In genomic region chr5:134133213-134133994, GRCh38 we compare ENCODE assay signal across 12 cellular contexts. TPM values are rescaled to one million over a fixed set of nuclear protein-coding genes. Genes with fewer than 3 reads are reported as not detected.
DNase-seq lines count a peak whose midpoint lies in the region; ATAC-seq and TF ChIP-seq lines count a peak whose summit lies in the region.
"Had no signal": no experiment of that assay in that cellular context is flagged by ENCODE, and none has a peak within 500 bp of the region (broad histone marks: within the 10 kb centered on the region; RNA-seq: fewer than 3 reads in every experiment).

No MANE protein-coding gene starts in this region.

- no peak for TF ChIP-seq CTCF in breast epithelium (IDR thresholded peaks at IDR 0.05)
- TF ChIP-seq CTCF in mammary epithelial cell (conservative IDR thresholded peaks at IDR 0.05 in 1 of 2, IDR thresholded peaks at IDR 0.05 in 1 of 2; ENCODE audit: extremely low read depth in 1 of 2, insufficient read depth in 1 of 2, low read depth in 1 of 2, low read length in 2 of 2) = no peak
- TF ChIP-seq CTCF in left lung (IDR thresholded peaks at IDR 0.05) = no peak
- no peak for TF ChIP-seq CTCF in tibial artery (IDR thresholded peaks at IDR 0.05)

- peak overlapping the region; percentile 55 for H3K4me3 Mint-ChIP-seq in activated CD8-positive, alpha-beta T cell treated with anti-CD3 and anti-CD28 coated beads, Interleukin-2, amount 10 ng/mL, durations not matched to agents 7 days and 5 days
- H3K4me3 Mint-ChIP-seq: GM23338 had no signal

- peaks cover 4% of the 10 kb centered on the region for H3K79me2 ChIP-seq in mammary epithelial cell (ENCODE audit: insufficient read depth, low read length)

- H3K4me1 ChIP-seq in breast epithelium (peaks cover under 1 to 14% of the 10 kb centered on the region in 2 donors), mammary epithelial cell (ENCODE audit: insufficient read depth, low read length) (peaks cover 19% of the 10 kb centered on the region), left lung (peaks cover 0 to 25% of the 10 kb centered on the region in 2 donors), tibial artery (peaks cover 0 to 21% (median 0%) of the 10 kb centered on the region in 4 donors)

- no peaks in the 10 kb centered on the region for H4K20me1 ChIP-seq in mammary epithelial cell (ENCODE audit: insufficient read depth, low read length)

- POLR2A ChIA-PET in activated CD8-positive, alpha-beta T cell treated with anti-CD3 and anti-CD28 coated beads, Interleukin-2, amount 10 ng/mL, durations not matched to agents 7 days and 5 days (lab: Charles Lee) = interaction anchor here (0.6 to 2.7 kb wide), 11 partner anchors 9 to 128 kb away, joined by 3 to 22 read pairs (median 4); partner anchors contain the start of genes SKP1 and TCF7

- TF ChIP-seq POLR2A in breast epithelium (IDR thresholded peaks at IDR 0.05) = no peak

- no TSS peak for BruUV-seq in mammary epithelial cell (replicated peaks; lab: Mats Ljungman, UMichigan)

- peaks cover 97% of the 10 kb centered on the region for H3K4me1 Mint-ChIP-seq in activated CD8-positive, alpha-beta T cell treated with anti-CD3 and anti-CD28 coated beads, Interleukin-2, amount 10 ng/mL, durations not matched to agents 7 days and 5 days (ENCODE audit: low read depth)

- peak overlapping the region; percentile 91 for H3K27ac Mint-ChIP-seq in activated CD8-positive, alpha-beta T cell treated with anti-CD3 and anti-CD28 coated beads, Interleukin-2, amount 10 ng/mL, durations not matched to agents 7 days and 5 days
- H3K27ac Mint-ChIP-seq: GM23338 had no signal

- H3K36me3 ChIP-seq in breast epithelium (no peaks in the 10 kb centered on the region), mammary epithelial cell (ENCODE audit: insufficient read depth, low read length) (peaks cover 2% of the 10 kb centered on the region), left lung (peaks cover 0 to 50% of the 10 kb centered on the region in 2 donors), tibial artery (peaks cover 14 to 84% (median 55%) of the 10 kb centered on the region in 3 donors)

- 81% methylated on average over 8 of the region's 9 CpGs for WGBS in mammary epithelial cell (ENCODE audit: low coverage, missing lambda C conversion rate)

- H3K4me3 ChIP-seq in breast epithelium (no peak overlapping the region), mammary epithelial cell (replicated peaks in 1 of 3; ENCODE audit: insufficient read depth in 1 of 3, low read depth in 2 of 3, low read length in 3 of 3) (no peak overlapping the region), left lung (no peak overlapping the region), tibial artery (no peak overlapping the region)
- H3K4me3 ChIP-seq: GM23338 had no signal

- intact Hi-C loops in breast epithelium (cut with DNase I; ENCODE audit: low total_unique reads) (loop anchor here (10.0 kb wide), 1 partner anchor 89 kb away; no protein-coding TSS in a partner anchor), mammary epithelial cell (cut with micrococcal nuclease) (no loop called here), left lung (cut with DNase I) (no loop called here), tibial artery (cut with DNase I; ENCODE audit: low total_unique reads) (no loop called here)

- CTCF ChIA-PET in mammary epithelial cell (lab: Charles Lee; ENCODE audit: low non-redundant PET) = no interaction called here
- CTCF ChIA-PET in activated CD8-positive, alpha-beta T cell treated with anti-CD3 and anti-CD28 coated beads, Interleukin-2, amount 10 ng/mL, durations not matched to agents 7 days and 5 days (lab: Charles Lee) = interaction anchor here (1.4 to 26.6 kb wide), 5 partner anchors 7 to 98 kb away, joined by 4 to 618 read pairs (median 7); no protein-coding TSS in a partner anchor

- H3K9ac ChIP-seq in mammary epithelial cell (ENCODE audit: insufficient read depth, low read length) = no peak overlapping the region

- dilution Hi-C loops in mammary epithelial cell (cut with HindIII; ENCODE audit: low sequenced_read_pairs) = no loop called here

- no peaks in the 10 kb centered on the region for H3K27me3 Mint-ChIP-seq in activated CD8-positive, alpha-beta T cell treated with anti-CD3 and anti-CD28 coated beads, Interleukin-2, amount 10 ng/mL, durations not matched to agents 7 days and 5 days (ENCODE audit: low read depth)

- H3K9me3 Mint-ChIP-seq in activated CD8-positive, alpha-beta T cell treated with anti-CD3 and anti-CD28 coated beads, Interleukin-2, amount 10 ng/mL, durations not matched to agents 7 days and 5 days (ENCODE audit: insufficient read depth) = no peaks in the 10 kb centered on the region
- H3K9me3 Mint-ChIP-seq: GM23338 had no signal

- no peak overlapping the region for H2AFZ ChIP-seq in mammary epithelial cell (ENCODE audit: low read depth, low read length)
- H2AFZ ChIP-seq: GM23338 had no signal

- DNase-seq in breast epithelium (ENCODE audit: low spot score in 2 of 2) (no peak), mammary epithelial cell (no peak), left lung (peak; percentile 21 to 30), tibial artery (peak; percentile 12 to 62), NCI-H1092 (lab: John Stamatoyannopoulos, UW) (no peak)
- DNase-seq in activated CD8-positive, alpha-beta T cell treated with anti-CD3 and anti-CD28 coated beads, Interleukin-2, amount 10 ng/mL, durations not matched to agents 7 days and 5 days = no peak
- DNase-seq: KG1, NCI-H2171 treated with DMSO at 0.1 percent for 48 hours, SHP77 treated with DMSO at 0.1 percent for 48 hours had no signal

- no peaks in the 10 kb centered on the region for H3K27me3 ChIP-seq in breast epithelium
- H3K27me3 ChIP-seq in mammary epithelial cell (ENCODE audit: insufficient read depth, low read length) = no peaks in the 10 kb centered on the region
- H3K27me3 ChIP-seq in left lung = no peaks in the 10 kb centered on the region
- H3K27me3 ChIP-seq in tibial artery = no peaks in the 10 kb centered on the region

- H3K27ac ChIP-seq in breast epithelium (peak overlapping the region; percentile 61 to 71), mammary epithelial cell (ENCODE audit: insufficient read depth, low read depth, low read length) (no peak overlapping the region), left lung (no peak overlapping the region), tibial artery (no peak overlapping the region)

- no peak for ATAC-seq in activated CD8-positive, alpha-beta T cell treated with anti-CD3 and anti-CD28 coated beads, Interleukin-2, amount 10 ng/mL, durations not matched to agents 7 days and 5 days
- ATAC-seq in left lung = no peak
- ATAC-seq in GM18909 (IDR thresholded peaks at IDR 0.05; ENCODE audit: poor library complexity, unreplicated experiment) = no peak
- ATAC-seq in HG02884 (IDR thresholded peaks at IDR 0.05; ENCODE audit: unreplicated experiment) = no peak

- H3K4me2 ChIP-seq in mammary epithelial cell (ENCODE audit: insufficient read depth, low read depth, low read length) = no peak overlapping the region

- in situ Hi-C loops in mammary epithelial cell (cut with MboI; ENCODE audit: low sequenced_read_pairs in 2 of 2) = no loop called here

- H3K9me3 ChIP-seq in breast epithelium (no peaks in the 10 kb centered on the region), mammary epithelial cell (replicated peaks; ENCODE audit: insufficient read depth, low read length) (no peaks in the 10 kb centered on the region), left lung (no peaks in the 10 kb centered on the region), tibial artery (no peaks in the 10 kb centered on the region)

- H3K36me3 Mint-ChIP-seq in activated CD8-positive, alpha-beta T cell treated with anti-CD3 and anti-CD28 coated beads, Interleukin-2, amount 10 ng/mL, durations not matched to agents 7 days and 5 days (ENCODE audit: low read depth) = peaks cover 66% of the 10 kb centered on the region

RNA-seq across cellular contexts. Expression of gene TCF7, which starts 18.9 kb away (rescaled TPM):
- total RNA-seq in breast epithelium (1 to 10 TPM; 2.1 to 8.0 (median 6.6) TPM), mammary epithelial cell (1 to 10 TPM; 3.3 to 6.5 TPM), left lung (1 to 10 TPM; 4.8 to 5.1 TPM)
- polyA plus RNA-seq in mammary epithelial cell = 2.0 TPM
- polyA minus RNA-seq in mammary epithelial cell = 18.8 TPM
- 10 to 100 TPM; 93.4 to 97.8 TPM for total RNA-seq in activated CD8-positive, alpha-beta T cell treated with anti-CD3 and anti-CD28 coated beads, Interleukin-2, amount 10 ng/mL, durations not matched to agents 7 days and 5 days

RNA-seq across cellular contexts. Expression of gene SKP1, which starts 43.3 kb away (rescaled TPM):
- total RNA-seq in breast epithelium = 100 to 1,000 TPM; 158 to 291 (median 259) TPM
- total RNA-seq in mammary epithelial cell = 100 to 1,000 TPM; 146 to 231 TPM
- 389 TPM for polyA plus RNA-seq in mammary epithelial cell
- 130 TPM for polyA minus RNA-seq in mammary epithelial cell
- total RNA-seq in activated CD8-positive, alpha-beta T cell treated with anti-CD3 and anti-CD28 coated beads, Interleukin-2, amount 10 ng/mL, durations not matched to agents 7 days and 5 days = 100 to 1,000 TPM; 203 to 206 TPM
- 100 to 1,000 TPM; 259 to 298 TPM for total RNA-seq in left lung

Comparison
In these comparisons a context has a peak if more than half of its experiments do, and no peak if none do; other contexts are left out.
1. H3K27ac ChIP-seq: peak in breast epithelium (2 of 2); none in mammary epithelial cell (single experiment), left lung (0 of 2) and tibial artery (0 of 2).
2. DNase-seq: peak in left lung (2 of 2) and tibial artery (2 of 2); none in breast epithelium (0 of 2), mammary epithelial cell (single experiment), activated CD8-positive, alpha-beta T cell treated with anti-CD3 and anti-CD28 coated beads, Interleukin-2, amount 10 ng/mL, durations not matched to agents 7 days and 5 days (single experiment) and NCI-H1092 (single experiment).
3. RNA of gene TCF7, which starts 18.9 kb away (total RNA-seq): 93.4 to 97.8 TPM in activated CD8-positive, alpha-beta T cell treated with anti-CD3 and anti-CD28 coated beads, Interleukin-2, amount 10 ng/mL, durations not matched to agents 7 days and 5 days; 2.1 to 8.0 TPM in breast epithelium, 3.3 to 6.5 TPM in mammary epithelial cell and 4.8 to 5.1 TPM in left lung; every median in the first group is over 10 times any median in the second.